Comparison of ENCODE assay signal across 8 cellular contexts in genomic region chr17:59845595-59846390, GRCh38. TPM values are rescaled to one million over a fixed set of nuclear protein-coding genes. Genes with fewer than 3 reads are reported as not detected.
DNase-seq lines count a peak whose midpoint lies in the region; ATAC-seq and TF ChIP-seq lines count a peak whose summit lies in the region.

No MANE protein-coding gene starts in this region.

- H3K9me3 Mint-ChIP-seq in CD8-positive, alpha-beta memory T cell = no peaks in the 10 kb centered on the region
- no peaks in the 10 kb centered on the region for H3K9me3 Mint-ChIP-seq in stimulated activated naive CD8-positive, alpha-beta T cell treated with anti-CD3 and anti-CD28 coated beads, Interleukin-15, amount 100 ng/mL, for 72 hours

- CTCF ChIA-PET in CD8-positive, alpha-beta memory T cell (lab: Charles Lee) = interaction anchor here (0.9 to 4.2 kb wide), 6 partner anchors 12 to 94 kb away, joined by 3 to 12 read pairs (median 4); no protein-coding TSS in a partner anchor

- peaks cover 0 to 7% (median 0%) of the 10 kb centered on the region in 3 donors for H3K36me3 Mint-ChIP-seq in CD8-positive, alpha-beta memory T cell

- no peaks in the 10 kb centered on the region for H3K9me3 ChIP-seq in CD8-positive, alpha-beta memory T cell (ENCODE audit: low read length)

- H3K4me3 ChIP-seq in CD8-positive, alpha-beta memory T cell (ENCODE audit: low read length) = no peak overlapping the region
- no peak overlapping the region for H3K4me3 ChIP-seq in HL-60 (replicated peaks; ENCODE audit: insufficient read depth, low read length)

- H3K4me1 Mint-ChIP-seq in CD8-positive, alpha-beta memory T cell = peaks cover 52 to 77% (median 72%) of the 10 kb centered on the region in 3 donors
- H3K4me1 Mint-ChIP-seq in stimulated activated naive CD8-positive, alpha-beta T cell treated with anti-CD3 and anti-CD28 coated beads, Interleukin-15, amount 100 ng/mL, for 72 hours = peaks cover 83% of the 10 kb centered on the region

- peaks cover 50% of the 10 kb centered on the region for H3K4me1 ChIP-seq in CD8-positive, alpha-beta memory T cell (ENCODE audit: insufficient read depth, low read length)

- peak overlapping the region in 7 of 8 donors; percentile 23 to 85 (median 72) for H3K27ac Mint-ChIP-seq in CD8-positive, alpha-beta memory T cell
- H3K27ac Mint-ChIP-seq in stimulated activated naive CD8-positive, alpha-beta T cell treated with anti-CD3 and anti-CD28 coated beads, Interleukin-15, amount 100 ng/mL, for 72 hours = peak overlapping the region; percentile 81 to 88

- POLR2A ChIA-PET in CD8-positive, alpha-beta memory T cell (lab: Charles Lee) = interaction anchor here (0.6 to 2.0 kb wide), 3 partner anchors 19 to 101 kb away, joined by 3 to 5 read pairs (median 4); no protein-coding TSS in a partner anchor

- peaks cover 0 to 1% of the 10 kb centered on the region in 2 donors for H3K27me3 Mint-ChIP-seq in CD8-positive, alpha-beta memory T cell
- H3K27me3 Mint-ChIP-seq in stimulated activated naive CD8-positive, alpha-beta T cell treated with anti-CD3 and anti-CD28 coated beads, Interleukin-15, amount 100 ng/mL, for 72 hours = no peaks in the 10 kb centered on the region

- no peak overlapping the region for H3K27ac ChIP-seq in CD8-positive, alpha-beta memory T cell (ENCODE audit: low read depth, low read length)
- H3K27ac ChIP-seq in HL-60 (replicated peaks) = peak overlapping the region; percentile 46

- no peak for DNase-seq in CD8-positive, alpha-beta memory T cell
- DNase-seq in HL-60 (ENCODE audit: low read depth in 1 of 2, low spot score in 1 of 2) (peak in 1 of 2 experiments; percentile 12), OCI-M1 (lab: John Stamatoyannopoulos, UW) (peak; percentile 77), astrocyte of the hippocampus (ENCODE audit: low read depth, low spot score) (peak; percentile 87), kidney tubule cell (ENCODE audit: low spot score) (peak; percentile 97), NCI-H2227 (lab: John Stamatoyannopoulos, UW; ENCODE audit: unreplicated experiment) (no peak)
- DNase-seq in stimulated activated naive CD8-positive, alpha-beta T cell treated with anti-CD3 and anti-CD28 coated beads, Interleukin-15, amount 100 ng/mL, for 72 hours = peak in 1 of 2 donors; percentile 57

- ATAC-seq in stimulated activated naive CD8-positive, alpha-beta T cell treated with anti-CD3 and anti-CD28 coated beads, Interleukin-15, amount 100 ng/mL, for 72 hours = peak; percentile 29
- ATAC-seq in GM19035 (IDR thresholded peaks at IDR 0.05; ENCODE audit: unreplicated experiment) = no peak

- H3K4me3 Mint-ChIP-seq in CD8-positive, alpha-beta memory T cell = peak overlapping the region in 4 of 7 donors; percentile 38 to 73 (median 58)
- H3K4me3 Mint-ChIP-seq in stimulated activated naive CD8-positive, alpha-beta T cell treated with anti-CD3 and anti-CD28 coated beads, Interleukin-15, amount 100 ng/mL, for 72 hours = peak overlapping the region; percentile 71

- no peaks in the 10 kb centered on the region for H3K27me3 ChIP-seq in CD8-positive, alpha-beta memory T cell (ENCODE audit: insufficient read depth, low read length, poor library complexity, severe bottlenecking)
- no peaks in the 10 kb centered on the region for H3K27me3 ChIP-seq in HL-60 (ENCODE audit: insufficient read depth, poor library complexity, severe bottlenecking)

- no peak for TF ChIP-seq CTCF in HL-60 (IDR thresholded peaks at IDR 0.05; ENCODE audit: insufficient read depth, low read length)

- no peaks in the 10 kb centered on the region for H3K36me3 ChIP-seq in CD8-positive, alpha-beta memory T cell (ENCODE audit: insufficient read depth, low read length)

RNA-seq across cellular contexts. Expression of gene TUBD1, which starts 47.0 kb away (rescaled TPM):
- total RNA-seq in CD8-positive, alpha-beta memory T cell = 10 to 100 TPM in 1 of 2 experiments, 1 to 10 TPM in 1; 9.5 to 11.9 TPM
- 17.3 TPM for polyA plus RNA-seq in CD8-positive, alpha-beta memory T cell

RNA-seq across cellular contexts. Expression of gene RPS6KB1, which starts 47.1 kb away (rescaled TPM):
- 10 to 100 TPM; 44.5 to 52.3 TPM for total RNA-seq in CD8-positive, alpha-beta memory T cell
- polyA plus RNA-seq in CD8-positive, alpha-beta memory T cell = 24.4 TPM

Comparison
In these comparisons a context has a peak if more than half of its experiments do, and no peak if none do; other contexts are left out.
1. DNase-seq: peak in OCI-M1 (single experiment), astrocyte of the hippocampus (single experiment) and kidney tubule cell (single experiment); none in CD8-positive, alpha-beta memory T cell (0 of 5) and NCI-H2227 (single experiment).